In the genomic region with DNA sequence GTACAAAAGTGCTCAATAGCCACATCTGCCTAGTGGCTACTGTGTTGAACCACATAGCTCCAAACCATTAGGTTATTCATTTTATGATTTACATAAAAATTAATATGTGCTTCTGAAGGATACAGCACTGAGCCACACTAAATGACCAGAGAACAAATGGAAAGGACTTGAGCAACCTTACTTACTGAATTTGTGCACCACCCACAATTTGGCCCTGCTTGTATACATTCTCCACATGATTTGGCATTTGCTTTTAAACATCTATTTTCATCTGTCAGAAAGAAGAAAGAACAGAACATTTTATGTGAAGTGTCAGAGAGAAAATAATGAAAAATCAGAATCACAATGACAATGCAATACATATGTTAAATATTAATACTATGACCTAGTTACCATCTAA, we compare ENCODE assay signal across 20 cellular contexts.
"Had no signal": no experiment of that assay in that cellular context is flagged by ENCODE, and none has a peak within 500 bp of the region (broad histone marks: within the 10 kb centered on the region; RNA-seq: fewer than 3 reads in every experiment).

No MANE protein-coding gene starts in this region.

- H3K4me3 ChIP-seq: spleen, thoracic aorta had no signal

- H3K9me3 Mint-ChIP-seq: activated naive CD4-positive, alpha-beta T cell treated with anti-CD3 and anti-CD28 coated beads, Interleukin-2, amount 50 U/mL, for 72 hours; activated T-helper 1 cell treated with anti-CD3 and anti-CD28 coated beads, Interleukin-12 subunit alpha, Interleukin-12 subunit beta, Interleukin-2, Interleukin-4 antibody, amounts not matched to agents 30 ng/mL and 10 ng/mL and 1 ng/mL, durations not matched to agents 14 hours and 24 hours and 36 hours; natural killer cell treated with Interleukin-12 subunit alpha and Interleukin-12 subunit beta and Interleukin-15 and Interleukin-18, amount 100 ng/mL, for 72 hours; T-cell; type B pancreatic cell had no signal

- H3K9me3 ChIP-seq: spleen, thoracic aorta had no signal

- H3K27me3 ChIP-seq: spleen had no signal

- H3K4me3 Mint-ChIP-seq: activated CD8-positive, alpha-beta T cell treated with anti-CD3 and anti-CD28 coated beads, Interleukin-2, amount 10 ng/mL, durations not matched to agents 7 days and 5 days; activated T-helper 1 cell treated with anti-CD3 and anti-CD28 coated beads, Interleukin-12 subunit alpha, Interleukin-12 subunit beta, Interleukin-2, Interleukin-4 antibody, amounts not matched to agents 30 ng/mL and 10 ng/mL and 1 ng/mL, durations not matched to agents 14 hours and 24 hours and 36 hours; natural killer cell treated with Interleukin-12 subunit alpha and Interleukin-12 subunit beta and Interleukin-15 and Interleukin-18, amount 100 ng/mL, for 72 hours; T-cell; type B pancreatic cell had no signal

- ATAC-seq: activated CD8-positive, alpha-beta T cell treated with anti-CD3 and anti-CD28 coated beads, Interleukin-2, amount 10 ng/mL, durations not matched to agents 7 days and 5 days; activated naive CD4-positive, alpha-beta T cell treated with anti-CD3 and anti-CD28 coated beads, Interleukin-2, amount 50 U/mL, for 72 hours; left ventricle myocardium superior; natural killer cell treated with Interleukin-12 subunit alpha and Interleukin-12 subunit beta and Interleukin-15 and Interleukin-18, amount 100 ng/mL, for 72 hours; T-cell had no signal

- DNase-seq: activated CD4-positive, alpha-beta T cell treated with anti-CD3 and anti-CD28 coated beads, Interleukin-2, amount 50 U/mL, for 1 hour; activated CD4-positive, CD25-positive, alpha-beta regulatory T cell treated with anti-CD3 and anti-CD28 coated beads, Interleukin-2, amount 50 U/mL, for 72 hours; activated CD8-positive, alpha-beta T cell treated with anti-CD3 and anti-CD28 coated beads, Interleukin-2, amount 10 ng/mL, durations not matched to agents 7 days and 5 days; aorta; central memory CD4-positive, alpha-beta T cell; dermis blood vessel endothelial cell; effector CD8-positive, alpha-beta T cell; hippocampal formation; left ventricle myocardium superior; posterior cingulate gyrus; spleen; stimulated activated CD4-positive, alpha-beta T cell treated with anti-CD3 and anti-CD28 coated beads, Interleukin-4, amount 100 ng/mL, for 1 hour; stimulated activated naive CD4-positive, alpha-beta T cell treated with Interleukin-2 at 50 U/mL for 16 hours; T-cell; WERI-Rb-1 had no signal

- H3K27me3 Mint-ChIP-seq: natural killer cell treated with Interleukin-12 subunit alpha and Interleukin-12 subunit beta and Interleukin-15 and Interleukin-18, amount 100 ng/mL, for 72 hours; T-cell; type B pancreatic cell had no signal

- H3K27ac ChIP-seq: spleen, thoracic aorta, WERI-Rb-1 had no signal

- H3K27ac Mint-ChIP-seq: activated CD8-positive, alpha-beta T cell treated with anti-CD3 and anti-CD28 coated beads, Interleukin-2, amount 10 ng/mL, durations not matched to agents 7 days and 5 days; activated naive CD4-positive, alpha-beta T cell treated with anti-CD3 and anti-CD28 coated beads, Interleukin-2, amount 50 U/mL, for 72 hours; activated T-helper 1 cell treated with anti-CD3 and anti-CD28 coated beads, Interleukin-12 subunit alpha, Interleukin-12 subunit beta, Interleukin-2, Interleukin-4 antibody, amounts not matched to agents 30 ng/mL and 10 ng/mL and 1 ng/mL, durations not matched to agents 14 hours and 24 hours and 36 hours; type B pancreatic cell had no signal
